ENCODE assay signal across 24 cellular contexts in genomic region chr2:85659324-85659981, GRCh38. TPM values are rescaled to one million over a fixed set of nuclear protein-coding genes. Genes with fewer than 3 reads are reported as not detected.
DNase-seq lines count a peak whose midpoint lies in the region; ATAC-seq, FAIRE-seq and TF ChIP-seq lines count a peak whose summit lies in the region.
"Had no signal": no experiment of that assay in that cellular context is flagged by ENCODE, and none has a peak within 500 bp of the region (broad histone marks: within the 10 kb centered on the region; RNA-seq: fewer than 3 reads in every experiment).

No MANE protein-coding gene starts in this region.

- TF ChIP-seq CTCF in activated CD8-positive, alpha-beta T cell treated with anti-CD3 and anti-CD28 coated beads for 36 hours (IDR thresholded peaks at IDR 0.05): no peak
- no peak for TF ChIP-seq CTCF in left lung (IDR thresholded peaks at IDR 0.05)
- no peak for TF ChIP-seq CTCF in sigmoid colon (IDR thresholded peaks at IDR 0.05)

- intact Hi-C loops in activated CD8-positive, alpha-beta T cell treated with anti-CD3 and anti-CD28 coated beads for 36 hours (cut with micrococcal nuclease): no loop called here
- intact Hi-C loops in left lung (cut with DNase I): no loop called here
- intact Hi-C loops in sigmoid colon (cut with DNase I): no loop called here

- no peak for FAIRE-seq in urothelium cell line (lab: Jason Lieb, UNC)
- FAIRE-seq: HTR-8/SVneo had no signal

- no peak overlapping the region for H3K27ac Mint-ChIP-seq in activated CD8-positive, alpha-beta T cell treated with anti-CD3 and anti-CD28 coated beads, Interleukin-2, amount 10 ng/mL, durations not matched to agents 7 days and 5 days
- no peak overlapping the region for H3K27ac Mint-ChIP-seq in activated CD8-positive, alpha-beta T cell treated with anti-CD3 and anti-CD28 coated beads for 36 hours
- H3K27ac Mint-ChIP-seq: H9, IgD-negative memory B cell had no signal

- H3K4me3 ChIP-seq in H7 (ENCODE audit: insufficient read depth, low read depth, low read length) (no peak overlapping the region), left lung (no peak overlapping the region), sigmoid colon (no peak overlapping the region)

- H3K9me3 ChIP-seq in left lung: no peaks in the 10 kb centered on the region
- no peaks in the 10 kb centered on the region for H3K9me3 ChIP-seq in sigmoid colon

- H3K4me3 Mint-ChIP-seq in activated CD8-positive, alpha-beta T cell treated with anti-CD3 and anti-CD28 coated beads, Interleukin-2, amount 10 ng/mL, durations not matched to agents 7 days and 5 days: no peak overlapping the region
- H3K4me3 Mint-ChIP-seq in activated CD8-positive, alpha-beta T cell treated with anti-CD3 and anti-CD28 coated beads for 36 hours: no peak overlapping the region
- H3K4me3 Mint-ChIP-seq: CD14-positive monocyte, H9, IgD-negative memory B cell had no signal

- WGBS in sigmoid colon, 2 donors: 86 to 92% methylated on average over 13 of the region's 13 CpGs

- peaks cover 2% of the 10 kb centered on the region for H3K36me3 ChIP-seq in H7 (replicated peaks; ENCODE audit: control insufficient read depth, insufficient read depth, low read length)
- H3K36me3 ChIP-seq in left lung: peaks cover 0 to 29% of the 10 kb centered on the region in 2 donors
- peaks cover 0 to 23% (median 0%) of the 10 kb centered on the region in 4 donors for H3K36me3 ChIP-seq in sigmoid colon

- peaks cover 3 to 30% of the 10 kb centered on the region in 2 donors for H3K4me1 ChIP-seq in left lung
- peaks cover 0 to 3% (median 0%) of the 10 kb centered on the region in 4 donors for H3K4me1 ChIP-seq in sigmoid colon

- no peaks in the 10 kb centered on the region for H3K9me3 Mint-ChIP-seq in activated CD8-positive, alpha-beta T cell treated with anti-CD3 and anti-CD28 coated beads, Interleukin-2, amount 10 ng/mL, durations not matched to agents 7 days and 5 days (ENCODE audit: insufficient read depth)
- no peaks in the 10 kb centered on the region for H3K9me3 Mint-ChIP-seq in activated CD8-positive, alpha-beta T cell treated with anti-CD3 and anti-CD28 coated beads for 36 hours
- H3K9me3 Mint-ChIP-seq: H9, IgD-negative memory B cell had no signal

- TF ChIP-seq POLR2A in sigmoid colon (IDR thresholded peaks at IDR 0.05): no peak

- ATAC-seq in activated CD8-positive, alpha-beta T cell treated with anti-CD3 and anti-CD28 coated beads, Interleukin-2, amount 10 ng/mL, durations not matched to agents 7 days and 5 days: peak; percentile 34
- no peak for ATAC-seq in activated CD8-positive, alpha-beta T cell treated with anti-CD3 and anti-CD28 coated beads for 36 hours
- peak; percentile 22 for ATAC-seq in left lung
- ATAC-seq: PC-3 had no signal

- CTCF ChIA-PET in activated CD8-positive, alpha-beta T cell treated with anti-CD3 and anti-CD28 coated beads, Interleukin-2, amount 10 ng/mL, durations not matched to agents 7 days and 5 days (lab: Charles Lee): interaction anchor here (0.7 to 5.2 kb wide), 9 partner anchors 9 to 394 kb away, joined by 3 to 36 read pairs (median 6); no protein-coding TSS in a partner anchor
- CTCF ChIA-PET in activated CD8-positive, alpha-beta T cell treated with anti-CD3 and anti-CD28 coated beads for 36 hours (lab: Charles Lee): interaction anchor here (0.7 to 6.7 kb wide), 7 partner anchors 10 to 90 kb away, joined by 3 to 39 read pairs (median 7); no protein-coding TSS in a partner anchor

- no peaks in the 10 kb centered on the region for H3K27me3 Mint-ChIP-seq in activated CD8-positive, alpha-beta T cell treated with anti-CD3 and anti-CD28 coated beads, Interleukin-2, amount 10 ng/mL, durations not matched to agents 7 days and 5 days (ENCODE audit: low read depth)
- H3K27me3 Mint-ChIP-seq in activated CD8-positive, alpha-beta T cell treated with anti-CD3 and anti-CD28 coated beads for 36 hours: no peaks in the 10 kb centered on the region
- H3K27me3 Mint-ChIP-seq: IgD-negative memory B cell had no signal

- peaks cover 21% of the 10 kb centered on the region for H3K4me1 Mint-ChIP-seq in activated CD8-positive, alpha-beta T cell treated with anti-CD3 and anti-CD28 coated beads, Interleukin-2, amount 10 ng/mL, durations not matched to agents 7 days and 5 days (ENCODE audit: low read depth)
- no peaks in the 10 kb centered on the region for H3K4me1 Mint-ChIP-seq in activated CD8-positive, alpha-beta T cell treated with anti-CD3 and anti-CD28 coated beads for 36 hours (ENCODE audit: low read depth)
- H3K4me1 Mint-ChIP-seq: IgD-negative memory B cell had no signal

- H3K27me3 ChIP-seq in H7 (ENCODE audit: control insufficient read depth, insufficient read depth, low read length): no peaks in the 10 kb centered on the region
- no peaks in the 10 kb centered on the region for H3K27me3 ChIP-seq in left lung
- no peaks in the 10 kb centered on the region for H3K27me3 ChIP-seq in sigmoid colon

- H3K36me3 Mint-ChIP-seq in activated CD8-positive, alpha-beta T cell treated with anti-CD3 and anti-CD28 coated beads, Interleukin-2, amount 10 ng/mL, durations not matched to agents 7 days and 5 days (ENCODE audit: low read depth): peaks cover 14% of the 10 kb centered on the region
- H3K36me3 Mint-ChIP-seq in activated CD8-positive, alpha-beta T cell treated with anti-CD3 and anti-CD28 coated beads for 36 hours (ENCODE audit: low read depth): peaks cover 7% of the 10 kb centered on the region

- TF ChIP-seq EP300 in sigmoid colon (IDR thresholded peaks at IDR 0.05): no peak

- peak overlapping the region; percentile 13 to 20 for H3K27ac ChIP-seq in left lung
- no peak overlapping the region for H3K27ac ChIP-seq in sigmoid colon

- peak; percentile 36 for DNase-seq in activated CD8-positive, alpha-beta T cell treated with anti-CD3 and anti-CD28 coated beads, Interleukin-2, amount 10 ng/mL, durations not matched to agents 7 days and 5 days
- DNase-seq in activated CD8-positive, alpha-beta T cell treated with anti-CD3 and anti-CD28 coated beads for 36 hours: no peak
- DNase-seq in H7: peak; percentile 27
- DNase-seq in left lung: peak; percentile 83 to 86
- peak; percentile 61 for DNase-seq in sigmoid colon
- DNase-seq in urothelium cell line (ENCODE audit: low spot score): no peak
- no peak for DNase-seq in stimulated activated CD4-positive, alpha-beta T cell treated with anti-CD3 and anti-CD28 coated beads, Interleukin-12 subunit alpha, Interleukin-12 subunit beta, amount 100 ng/mL, for 4 hours
- no peak for DNase-seq in NCI-H2081 treated with DMSO at 0.1 percent for 48 hours (lab: John Stamatoyannopoulos, UW)
- DNase-seq: 8988T, GDM1, H9, Karpas-422, NCI-H1417 treated with DMSO at 0.1 percent for 48 hours, NCI-H187 treated with DMSO at 0.1 percent for 48 hours, NCI-H345, NCI-H526, PC-3, RPMI8226 had no signal

- POLR2A ChIA-PET in activated CD8-positive, alpha-beta T cell treated with anti-CD3 and anti-CD28 coated beads, Interleukin-2, amount 10 ng/mL, durations not matched to agents 7 days and 5 days (lab: Charles Lee): interaction anchor here (0.9 to 1.1 kb wide), 2 partner anchors 24 to 48 kb away, joined by 3 to 4 read pairs; no protein-coding TSS in a partner anchor
- POLR2A ChIA-PET in activated CD8-positive, alpha-beta T cell treated with anti-CD3 and anti-CD28 coated beads for 36 hours (lab: Charles Lee): interaction anchor here (0.6 to 1.0 kb wide), 2 partner anchors 11 to 332 kb away, joined by 3 to 4 read pairs; no protein-coding TSS in a partner anchor

RNA-seq across cellular contexts. Expression of gene SFTPB, which starts 8.5 kb away (rescaled TPM):
- not detected for total RNA-seq in activated CD8-positive, alpha-beta T cell treated with anti-CD3 and anti-CD28 coated beads, Interleukin-2, amount 10 ng/mL, durations not matched to agents 7 days and 5 days
- not detected for total RNA-seq in activated CD8-positive, alpha-beta T cell treated with anti-CD3 and anti-CD28 coated beads for 36 hours
- not detected in 2 replicates for total RNA-seq in H7 (2014; rRNA removed; shearing (Covaris generic))
- total RNA-seq in left lung (over 10,000 TPM; 11,570 to 18,328 TPM), sigmoid colon (not detected)
- 10 to 100 TPM in 1 of 3 donors, under 1 TPM in 1, not detected in 1; 0.57 to 23.4 TPM for polyA plus RNA-seq in sigmoid colon
- total RNA-seq: Daoy, H9, PC-3 had no signal
- polyA plus RNA-seq: AG04450, IgD-negative memory B cell had no signal

RNA-seq across cellular contexts. Expression of gene GNLY, which starts 34.7 kb away (rescaled TPM):
- 100 to 1,000 TPM; 136 to 143 TPM for total RNA-seq in activated CD8-positive, alpha-beta T cell treated with anti-CD3 and anti-CD28 coated beads, Interleukin-2, amount 10 ng/mL, durations not matched to agents 7 days and 5 days
- 10 to 100 TPM; 46.7 to 52.6 TPM for total RNA-seq in activated CD8-positive, alpha-beta T cell treated with anti-CD3 and anti-CD28 coated beads for 36 hours
- total RNA-seq in H7 (2014; rRNA removed; shearing (Covaris generic)): not detected in 2 replicates
- total RNA-seq in left lung (10 to 100 TPM in 1 of 2 donors, 1 to 10 TPM in 1; 9.2 to 10.5 TPM), sigmoid colon (1 to 10 TPM in 1 of 4 donors, not detected in 3; 1.6 TPM)
- polyA plus RNA-seq in sigmoid colon: 10 to 100 TPM in 1 of 3 donors, 1 to 10 TPM in 2; 2.4 to 13.9 (median 4.2) TPM
- total RNA-seq: Daoy, H9, MCF 10A, PC-3 had no signal
- polyA plus RNA-seq: AG04450 had no signal

RNA-seq across cellular contexts. Expression of gene USP39, which starts 43.5 kb away (rescaled TPM):
- total RNA-seq in activated CD8-positive, alpha-beta T cell treated with anti-CD3 and anti-CD28 coated beads, Interleukin-2, amount 10 ng/mL, durations not matched to agents 7 days and 5 days: 10 to 100 TPM; 81.3 to 82.4 TPM
- 10 to 100 TPM; 86.0 to 86.8 TPM for total RNA-seq in activated CD8-positive, alpha-beta T cell treated with anti-CD3 and anti-CD28 coated beads for 36 hours
- total RNA-seq in H7 (2014; rRNA removed; shearing (Covaris generic)): 98.6 and 103 TPM in 2 replicates
- 10 to 100 TPM; 44.5 to 45.5 TPM for total RNA-seq in left lung
- 100 to 1,000 TPM in 1 of 4 donors, 10 to 100 TPM in 3; 56.4 to 136 (median 72.0) TPM for total RNA-seq in sigmoid colon
- polyA plus RNA-seq in sigmoid colon: 10 to 100 TPM; 39.9 to 49.2 (median 41.4) TPM

RNA-seq across cellular contexts. Expression of gene C2orf68, which starts 47.6 kb away (rescaled TPM):
- total RNA-seq in activated CD8-positive, alpha-beta T cell treated with anti-CD3 and anti-CD28 coated beads, Interleukin-2, amount 10 ng/mL, durations not matched to agents 7 days and 5 days: 10 to 100 TPM; 38.9 to 43.4 TPM
- total RNA-seq in activated CD8-positive, alpha-beta T cell treated with anti-CD3 and anti-CD28 coated beads for 36 hours: 10 to 100 TPM; 25.4 to 29.1 TPM
- 69.8 and 84.4 TPM in 2 replicates for total RNA-seq in H7 (2014; rRNA removed; shearing (Covaris generic))
- total RNA-seq in left lung (10 to 100 TPM; 37.0 to 42.5 TPM), sigmoid colon (10 to 100 TPM; 10.6 to 13.0 (median 12.8) TPM)
- 10 to 100 TPM; 18.6 to 23.0 (median 21.3) TPM for polyA plus RNA-seq in sigmoid colon

RNA-seq across cellular contexts. Expression of gene TMEM150A, which starts 57.0 kb away (rescaled TPM):
- 1 to 10 TPM; 1.7 to 1.9 TPM for total RNA-seq in activated CD8-positive, alpha-beta T cell treated with anti-CD3 and anti-CD28 coated beads, Interleukin-2, amount 10 ng/mL, durations not matched to agents 7 days and 5 days
- total RNA-seq in activated CD8-positive, alpha-beta T cell treated with anti-CD3 and anti-CD28 coated beads for 36 hours: 1 to 10 TPM; 1.0 to 1.2 TPM
- 15.7 and 17.9 TPM in 2 replicates for total RNA-seq in H7 (2014; rRNA removed; shearing (Covaris generic))
- total RNA-seq in left lung (10 to 100 TPM; 28.2 to 39.6 TPM), sigmoid colon (10 to 100 TPM; 18.4 to 29.9 (median 22.1) TPM)
- polyA plus RNA-seq in sigmoid colon: 10 to 100 TPM in 2 of 3 donors, 1 to 10 TPM in 1; 7.4 to 12.0 (median 11.6) TPM

Comparison
In these comparisons a context has a peak if more than half of its experiments do, and no peak if none do; other contexts are left out.
1. DNase-seq: peak in activated CD8-positive, alpha-beta T cell treated with anti-CD3 and anti-CD28 coated beads, Interleukin-2, amount 10 ng/mL, durations not matched to agents 7 days and 5 days (single experiment), H7 (single experiment), left lung (2 of 2) and sigmoid colon (single experiment); none in activated CD8-positive, alpha-beta T cell treated with anti-CD3 and anti-CD28 coated beads for 36 hours (single experiment), urothelium cell line (single experiment), stimulated activated CD4-positive, alpha-beta T cell treated with anti-CD3 and anti-CD28 coated beads, Interleukin-12 subunit alpha, Interleukin-12 subunit beta, amount 100 ng/mL, for 4 hours (single experiment) and NCI-H2081 treated with DMSO at 0.1 percent for 48 hours (single experiment).
2. H3K27ac ChIP-seq: peak in left lung (2 of 2); none in sigmoid colon (0 of 4).
3. RNA of gene SFTPB, which starts 8.5 kb away (total RNA-seq): 11,570 to 18,328 TPM in left lung; not detected in activated CD8-positive, alpha-beta T cell treated with anti-CD3 and anti-CD28 coated beads, Interleukin-2, amount 10 ng/mL, durations not matched to agents 7 days and 5 days, not detected in activated CD8-positive, alpha-beta T cell treated with anti-CD3 and anti-CD28 coated beads for 36 hours, not detected in H7 and not detected in sigmoid colon; every median in the first group is over 1,000 times any median in the second.
4. RNA of gene GNLY, which starts 34.7 kb away (total RNA-seq): 136 to 143 TPM in activated CD8-positive, alpha-beta T cell treated with anti-CD3 and anti-CD28 coated beads, Interleukin-2, amount 10 ng/mL, durations not matched to agents 7 days and 5 days and 46.7 to 52.6 TPM in activated CD8-positive, alpha-beta T cell treated with anti-CD3 and anti-CD28 coated beads for 36 hours; 9.2 to 10.5 TPM in left lung, not detected in H7 and 1.6 TPM in sigmoid colon; every median in the first group is over 4 times any median in the second.